In the genomic region with DNA sequence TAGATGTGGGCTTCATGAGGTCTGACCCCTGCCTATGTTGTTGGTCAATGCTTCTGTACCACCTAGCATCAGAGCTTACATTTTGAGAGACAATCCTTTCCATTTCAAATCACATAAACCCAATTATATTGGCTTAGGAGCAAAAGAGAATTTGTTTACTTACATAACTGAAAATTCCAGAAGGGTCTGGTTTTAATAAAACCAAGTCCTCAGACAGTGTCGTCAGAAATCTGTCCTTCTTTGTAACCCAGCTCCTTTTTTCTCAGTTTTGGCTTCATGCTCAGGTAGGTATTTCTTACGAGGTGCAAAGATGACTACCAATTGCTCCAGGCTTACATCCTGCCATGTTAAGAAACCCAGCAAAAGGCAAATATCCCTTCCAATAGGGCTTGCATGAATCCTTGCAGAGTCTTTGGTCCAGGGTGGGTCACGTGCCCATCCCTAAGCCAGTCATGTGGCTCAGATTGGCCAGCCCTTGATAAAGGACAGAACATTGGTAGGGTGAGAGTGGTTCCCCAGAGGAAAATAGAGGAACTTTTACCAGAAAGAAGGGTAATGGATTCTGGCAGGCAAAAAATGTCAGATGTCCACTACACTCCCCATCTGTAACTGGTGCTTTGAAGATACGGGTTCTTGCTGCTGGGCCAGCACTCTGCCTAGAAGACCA, we compare ENCODE assay signal across 1 cellular context.
TF ChIP-seq lines count a peak whose summit lies in the region.

No MANE protein-coding gene starts in this region.

TF ChIP-seq in endothelial cell of umbilical vein, 7 proteins besides CTCF, POLR2A, EP300 and RAD21 (continued from another document):
- TF ChIP-seq JUN (IDR thresholded peaks at IDR 0.05; ENCODE audit: borderline replicate concordance, insufficient read depth, insufficient read length, low read depth) = no peak
- no peak for TF ChIP-seq GATA2 (IDR thresholded peaks at IDR 0.05; ENCODE audit: insufficient read depth, insufficient read length, low read depth, low read length)
- no peak for TF ChIP-seq POLR2AphosphoS5 (IDR thresholded peaks at IDR 0.05; ENCODE audit: insufficient read depth, low read depth, low read length)
